Comparison of ENCODE assay signal across 1 cellular context in genomic region chr1:110345480-110345879, GRCh38.
TF ChIP-seq lines count a peak whose summit lies in the region.

No MANE protein-coding gene starts in this region.

TF ChIP-seq in HepG2, 621 proteins besides CTCF, POLR2A, EP300 and RAD21:
- TF ChIP-seq GFI1 (CRISPR knock-in tag; IDR thresholded peaks at IDR 0.05; ENCODE audit: borderline replicate concordance) (no peak), SPEN (CRISPR knock-in tag; IDR thresholded peaks at IDR 0.05; ENCODE audit: low read depth) (no peak), KLF6 (CRISPR knock-in tag; IDR thresholded peaks at IDR 0.05) (no peak), ZNF121 (CRISPR knock-in tag; IDR thresholded peaks at IDR 0.05) (no peak), GPN1 (CRISPR knock-in tag; IDR thresholded peaks at IDR 0.05; ENCODE audit: borderline replicate concordance) (no peak), HIC2 (CRISPR knock-in tag; IDR thresholded peaks at IDR 0.05; ENCODE audit: low read depth) (no peak), ZNF136 (CRISPR knock-in tag; IDR thresholded peaks at IDR 0.05; ENCODE audit: low read depth) (no peak), ZFP62 (CRISPR knock-in tag; IDR thresholded peaks at IDR 0.05) (no peak), ZSCAN12 (CRISPR knock-in tag; IDR thresholded peaks at IDR 0.05) (no peak), LCORL (IDR thresholded peaks at IDR 0.05) (no peak), LCORL (CRISPR knock-in tag; IDR thresholded peaks at IDR 0.05) (no peak), ZNF256 (CRISPR knock-in tag; conservative IDR thresholded peaks at IDR 0.05) (no peak), REL (CRISPR knock-in tag; conservative IDR thresholded peaks at IDR 0.05) (no peak), HCFC1 (IDR thresholded peaks at IDR 0.05; ENCODE audit: low read depth, low read length) (no peak)
